In genomic region chr1:224430511-224431113, GRCh38 we compare ENCODE assay signal across 8 cellular contexts. TPM values are rescaled to one million over a fixed set of nuclear protein-coding genes. Genes with fewer than 3 reads are reported as not detected.
DNase-seq lines count a peak whose midpoint lies in the region; ATAC-seq and TF ChIP-seq lines count a peak whose summit lies in the region.

No MANE protein-coding gene starts in this region.

- TF ChIP-seq RAD21 in neural cell (conservative IDR thresholded peaks at IDR 0.05), result no peak

- H3K9me3 Mint-ChIP-seq in effector memory CD8-positive, alpha-beta T cell, result no peaks in the 10 kb centered on the region

- H3K27me3 Mint-ChIP-seq in effector memory CD8-positive, alpha-beta T cell, result no peaks in the 10 kb centered on the region

- H3K27ac Mint-ChIP-seq in effector memory CD8-positive, alpha-beta T cell, result peak overlapping the region; percentile 31 to 86

- in situ Hi-C loops in SK-MEL-5 (cut with HindIII; ENCODE audit: low pct_unique_long_range_greater_than_20kb, low sequenced_read_pairs), result no loop called here

- peaks cover 14% of the 10 kb centered on the region for H3K36me3 ChIP-seq in neural cell (ENCODE audit: insufficient read depth, low read length)

- peak overlapping the region; percentile 67 to 78 for H3K4me3 Mint-ChIP-seq in effector memory CD8-positive, alpha-beta T cell

- ATAC-seq in HG03060 (IDR thresholded peaks at IDR 0.05; ENCODE audit: low read depth, unreplicated experiment) (peak; percentile 25), GM19397 (IDR thresholded peaks at IDR 0.05; ENCODE audit: unreplicated experiment) (no peak)
- ATAC-seq in effector memory CD8-positive, alpha-beta T cell (replicated peaks), result no peak

- peak; percentile 43 to 51 for DNase-seq in activated CD4-positive, alpha-beta T cell treated with anti-CD3 and anti-CD28 coated beads for 4 hours
- no peak for DNase-seq in activated CD4-positive, alpha-beta T cell treated with anti-CD3 and anti-CD28 coated beads for 48 hours
- DNase-seq in SK-MEL-5 (ENCODE audit: low read depth, low spot score) (peak; percentile 51), DMS79 treated with DMSO at 0.1 percent for 48 hours (lab: John Stamatoyannopoulos, UW) (no peak)
- DNase-seq in effector memory CD8-positive, alpha-beta T cell, result peak; percentile 24 to 36 (median 31)

- H3K9me3 ChIP-seq in neural cell (ENCODE audit: low read length), result no peaks in the 10 kb centered on the region

- H2AFZ ChIP-seq in neural cell (ENCODE audit: low read depth, low read length), result no peak overlapping the region

- no peak for TF ChIP-seq CTCF in neural cell (IDR thresholded peaks at IDR 0.05; ENCODE audit: poor library complexity, severe bottlenecking)

- peak overlapping the region; percentile 93 for H3K4me3 ChIP-seq in neural cell (ENCODE audit: low read length)

- no peak overlapping the region for H3K27ac ChIP-seq in neural cell (ENCODE audit: low read length)

- peaks cover 84% of the 10 kb centered on the region for H3K36me3 Mint-ChIP-seq in effector memory CD8-positive, alpha-beta T cell (ENCODE audit: insufficient read depth)

- H3K27me3 ChIP-seq in neural cell (ENCODE audit: insufficient read depth, low read depth, low read length), result no peaks in the 10 kb centered on the region

- H4K20me1 ChIP-seq in neural cell (ENCODE audit: insufficient read depth), result peaks cover 18% of the 10 kb centered on the region

- H3K79me2 ChIP-seq in neural cell (replicated peaks; ENCODE audit: insufficient read depth, low read length), result peaks cover 77% of the 10 kb centered on the region

- no peaks in the 10 kb centered on the region for H3F3A ChIP-seq in neural cell (ENCODE audit: insufficient read depth, low read length, poor library complexity, severe bottlenecking)

- no peaks in the 10 kb centered on the region for H3K9me2 ChIP-seq in neural cell (ENCODE audit: insufficient read depth, low read length)

- peak overlapping the region; percentile 92 for H3K4me2 ChIP-seq in neural cell (ENCODE audit: low read length)

- TF ChIP-seq EP300 in neural cell (conservative IDR thresholded peaks at IDR 0.05; ENCODE audit: poor library complexity, severe bottlenecking), result no peak

- H3K9ac ChIP-seq in neural cell (ENCODE audit: low read length), result no peak overlapping the region

- peaks cover 35 to 64% of the 10 kb centered on the region in 2 donors for H3K4me1 Mint-ChIP-seq in effector memory CD8-positive, alpha-beta T cell (ENCODE audit: low read depth in 2 of 2)

TF ChIP-seq in neural cell, 6 proteins besides CTCF, POLR2A, EP300 and RAD21:
- TF ChIP-seq REST (IDR thresholded peaks at IDR 0.05; ENCODE audit: borderline replicate concordance), result no peak
- TF ChIP-seq EZH2 (IDR thresholded peaks at IDR 0.05; ENCODE audit: borderline replicate concordance, insufficient read depth, low read length, poor library complexity, severe bottlenecking), result no peak
- TF ChIP-seq POLR2AphosphoS5 (IDR thresholded peaks at IDR 0.05), result no peak
- TF ChIP-seq SMC3 (conservative IDR thresholded peaks at IDR 0.05; ENCODE audit: poor library complexity), result no peak
- TF ChIP-seq MXI1 (conservative IDR thresholded peaks at IDR 0.05; ENCODE audit: poor library complexity, severe bottlenecking), result no peak
- TF ChIP-seq TAF1 (IDR thresholded peaks at IDR 0.05; ENCODE audit: low read depth), result no peak

RNA-seq across cellular contexts. Expression of gene WDR26, which starts 4.0 kb away (rescaled TPM):
- total RNA-seq in SK-MEL-5 (2014; rRNA removed; shearing (Covaris generic)), result 40.3 and 44.4 TPM in 2 replicates
- 47.7 and 68.8 TPM in 2 replicates for polyA plus RNA-seq in SK-MEL-5 (2015; cell fraction: cytosol; rRNA removed)
- polyA plus RNA-seq in SK-MEL-5 (2015; cell fraction: nucleus; rRNA removed), result 88.8 and 94.5 TPM in 2 replicates
- polyA plus RNA-seq in neural cell, result 81.7 and 89.6 TPM in 2 replicates
- 120 and 145 TPM in 2 replicates for polyA minus RNA-seq in neural cell

Comparison
In these comparisons a context has a peak if more than half of its experiments do, and no peak if none do; other contexts are left out.
1. DNase-seq: peak in activated CD4-positive, alpha-beta T cell treated with anti-CD3 and anti-CD28 coated beads for 4 hours (2 of 2), SK-MEL-5 (single experiment) and effector memory CD8-positive, alpha-beta T cell (3 of 3); none in activated CD4-positive, alpha-beta T cell treated with anti-CD3 and anti-CD28 coated beads for 48 hours (single experiment) and DMS79 treated with DMSO at 0.1 percent for 48 hours (single experiment).